In genomic region chr11:69726019-69726418, GRCh38 we compare ENCODE assay signal across 24 cellular contexts. TPM values are rescaled to one million over a fixed set of nuclear protein-coding genes. Genes with fewer than 3 reads are reported as not detected.
DNase-seq lines count a peak whose midpoint lies in the region; ATAC-seq and TF ChIP-seq lines count a peak whose summit lies in the region.
"Had no signal": no experiment of that assay in that cellular context is flagged by ENCODE, and none has a peak within 500 bp of the region (broad histone marks: within the 10 kb centered on the region; RNA-seq: fewer than 3 reads in every experiment).

No MANE protein-coding gene starts in this region.

- RAD21 ChIA-PET in HCT116 (lab: Charles Lee; ENCODE audit: low non-redundant PET in 1 of 2, low total read pairs in 2 of 2, uncharacterized antibody in 2 of 2, unreplicated experiment in 2 of 2) = no interaction called here

- CTCF ChIA-PET in HCT116 (lab: Charles Lee) = no interaction called here

- H3K4me2 ChIP-seq in HCT116 (ENCODE audit: low read length) (peak overlapping the region; percentile 35; the same call in 1 of the 2 replicates), osteoblast (ENCODE audit: insufficient read depth, low read length) (no peak overlapping the region)
- H3K4me2 ChIP-seq: PC-9, SK-N-SH had no signal

- intact Hi-C loops in HCT116 (cut with micrococcal nuclease) = no loop called here

- H3K9me3 ChIP-seq in HCT116 (ENCODE audit: control insufficient read depth in 1 of 2, insufficient read depth in 1 of 2, low read depth in 1 of 2, low read length in 2 of 2) = no peaks in the 10 kb centered on the region
- H3K9me3 ChIP-seq in iPS-15b (ENCODE audit: control insufficient read depth, insufficient read depth, low read length) = no peaks in the 10 kb centered on the region
- no peaks in the 10 kb centered on the region for H3K9me3 ChIP-seq in osteoblast (ENCODE audit: low read depth, low read length)
- H3K9me3 ChIP-seq: MG63, SK-N-SH had no signal

- ATAC-seq in HCT116 (no peak), GM18870 (IDR thresholded peaks at IDR 0.05; ENCODE audit: unreplicated experiment) (no peak), HG03280 (IDR thresholded peaks at IDR 0.05; ENCODE audit: unreplicated experiment) (no peak)
- ATAC-seq: K562 had no signal

- no peaks in the 10 kb centered on the region for H4K20me1 ChIP-seq in HCT116 (ENCODE audit: insufficient read depth)
- H4K20me1 ChIP-seq in osteoblast (ENCODE audit: insufficient read depth, low read length) = no peaks in the 10 kb centered on the region

- TF ChIP-seq RAD21 in HCT116 (IDR thresholded peaks at IDR 0.05; ENCODE audit: low read depth) = no peak

- peaks cover 0 to 11% of the 10 kb centered on the region in 2 experiments; a peak in 2 of 4 replicates for H3K4me1 ChIP-seq in HCT116 (ENCODE audit: control insufficient read depth in 1 of 2, insufficient read depth in 2 of 2, low read length in 2 of 2)
- no peaks in the 10 kb centered on the region for H3K4me1 ChIP-seq in iPS-15b (ENCODE audit: control insufficient read depth, insufficient read depth, low read length)
- no peaks in the 10 kb centered on the region for H3K4me1 ChIP-seq in osteoblast (ENCODE audit: insufficient read depth, low read length)

- no peak for TF ChIP-seq POLR2A in HCT116 (IDR thresholded peaks at IDR 0.05; ENCODE audit: borderline replicate concordance, extremely low read depth, insufficient read depth, insufficient read length)

- H3K27me3 ChIP-seq in HCT116 (ENCODE audit: insufficient read depth, low read length) (no peaks in the 10 kb centered on the region), iPS-15b (ENCODE audit: control insufficient read depth, insufficient read depth, low read length) (no peaks in the 10 kb centered on the region), osteoblast (ENCODE audit: insufficient read depth, low read length) (peaks cover 60% of the 10 kb centered on the region)

- POLR2A ChIA-PET in HCT116 (lab: Charles Lee) = no interaction called here

- H3K9ac ChIP-seq in HCT116 (ENCODE audit: low read length) (no peak overlapping the region), iPS-15b (ENCODE audit: low read depth, low read length) (peak overlapping the region; percentile 12)
- H3K9ac ChIP-seq: SK-N-SH had no signal

- H3K36me3 ChIP-seq in HCT116 (ENCODE audit: control insufficient read depth in 1 of 2, insufficient read depth in 2 of 2, low read length in 2 of 2) (no peaks in the 10 kb centered on the region), iPS-15b (ENCODE audit: control insufficient read depth, insufficient read depth, low read length) (no peaks in the 10 kb centered on the region), osteoblast (ENCODE audit: insufficient read depth, low read length) (no peaks in the 10 kb centered on the region)
- H3K36me3 ChIP-seq: MG63 had no signal

- TF ChIP-seq CTCF in HCT116 (IDR thresholded peaks at IDR 0.05 in 2 of 3, conservative IDR thresholded peaks at IDR 0.05 in 1 of 3; ENCODE audit: borderline replicate concordance in 1 of 3, insufficient read depth in 1 of 3, low read depth in 2 of 3, low read length in 2 of 3) (no peak), osteoblast (IDR thresholded peaks at IDR 0.05; ENCODE audit: extremely low read depth, low read depth, low read length) (no peak)

- no TSS peak for BruUV-seq in HCT116 (replicated peaks; lab: Mats Ljungman, UMichigan)

- H2AFZ ChIP-seq in HCT116 (ENCODE audit: low read depth, low read length, poor library complexity, severe bottlenecking) = no peak overlapping the region
- no peak overlapping the region for H2AFZ ChIP-seq in osteoblast (ENCODE audit: low read length)
- H2AFZ ChIP-seq: PC-9 had no signal

- no peak overlapping the region for H3K27ac ChIP-seq in HCT116 (ENCODE audit: low read depth, low read length)
- no peak overlapping the region for H3K27ac ChIP-seq in osteoblast (ENCODE audit: low read depth, low read length)
- H3K27ac ChIP-seq: PC-9 had no signal

- H3K4me3 ChIP-seq in HCT116 (replicated peaks in 1 of 2; ENCODE audit: low read depth in 1 of 2, low read length in 2 of 2) (no peak overlapping the region), iPS-15b (ENCODE audit: low read depth, low read length) (no peak overlapping the region), osteoblast (ENCODE audit: insufficient read depth, low read length) (no peak overlapping the region)
- H3K4me3 ChIP-seq: K562, MG63, PC-9 had no signal

- peak; percentile 75 for DNase-seq in 8988T
- no peak for DNase-seq in HCT116 (ENCODE audit: low read depth, low spot score)
- DNase-seq in osteoblast (ENCODE audit: insufficient read length, low spot score, missing footprints) = peak; percentile 84
- DNase-seq in NCI-H2029 treated with DMSO at 0.1 percent for 48 hours (lab: John Stamatoyannopoulos, UW) = no peak
- DNase-seq: MG63, NCI-H1048, NCI-H1436, NCI-H187 treated with DMSO at 0.1 percent for 48 hours, NCI-H2227 treated with DMSO at 0.1 percent for 48 hours, NCI-H510A, NCI-H748 treated with DMSO at 0.1 percent for 48 hours, RPMI8226, SIG-M5, SK-N-SH had no signal

- H3K9me2 ChIP-seq in HCT116 (ENCODE audit: insufficient read depth) = no peaks in the 10 kb centered on the region
- H3K9me2 ChIP-seq: SK-N-SH had no signal

- H3K79me2 ChIP-seq in HCT116 (ENCODE audit: insufficient read depth, low read length) (no peaks in the 10 kb centered on the region), osteoblast (ENCODE audit: insufficient read depth, low read length) (no peaks in the 10 kb centered on the region)

TF ChIP-seq in HCT116, 20 proteins besides CTCF, POLR2A, EP300 and RAD21 (continues in another document):
- no peak for TF ChIP-seq SRF (IDR thresholded peaks at IDR 0.05; ENCODE audit: low read depth)
- TF ChIP-seq JUND (IDR thresholded peaks at IDR 0.05) = no peak
- TF ChIP-seq ATF3 (IDR thresholded peaks at IDR 0.05) = no peak
- TF ChIP-seq POLR2AphosphoS5 (IDR thresholded peaks at IDR 0.05; ENCODE audit: low read depth, low read length) = no peak
- no peak for TF ChIP-seq ELF1 (IDR thresholded peaks at IDR 0.05; ENCODE audit: borderline replicate concordance, low read depth)
- no peak for TF ChIP-seq TCF7L2 (IDR thresholded peaks at IDR 0.05; ENCODE audit: borderline replicate concordance, extremely low read depth, insufficient read depth, insufficient read length)
- no peak for TF ChIP-seq ZNF274 (IDR thresholded peaks at IDR 0.05; ENCODE audit: low read depth, low read length)
- TF ChIP-seq FOSL1 (IDR thresholded peaks at IDR 0.05; ENCODE audit: low read depth) = no peak
- no peak for TF ChIP-seq EZH2 (IDR thresholded peaks at IDR 0.05)
- TF ChIP-seq MAX (IDR thresholded peaks at IDR 0.05) = no peak
- no peak for TF ChIP-seq EGR1 (IDR thresholded peaks at IDR 0.05; ENCODE audit: low read depth)
- TF ChIP-seq CBX3 (IDR thresholded peaks at IDR 0.05; ENCODE audit: low read depth) = no peak
- no peak for TF ChIP-seq YY1 (IDR thresholded peaks at IDR 0.05; ENCODE audit: extremely low read depth, insufficient replicate concordance, low read depth, low read length)
- no peak for TF ChIP-seq ZBTB33 (IDR thresholded peaks at IDR 0.05; ENCODE audit: extremely low read depth, insufficient replicate concordance, low read length)

RNA-seq across cellular contexts. Expression of gene FGF19, which starts 22.2 kb away (rescaled TPM):
- total RNA-seq in HCT116 (2021; ENCODE audit: unreplicated experiment) (37.5 TPM), osteoblast (not detected in 2 replicates)
- polyA plus RNA-seq in HCT116 (2012) = 40.3 and 46.1 TPM in 2 replicates
- total RNA-seq: A172, Daoy had no signal
- polyA plus RNA-seq: AG04450, CD14-positive monocyte, K562, SK-N-SH had no signal

RNA-seq across cellular contexts. Expression of gene FGF4, which starts 49.1 kb away (rescaled TPM):
- total RNA-seq in HCT116 (2021; ENCODE audit: unreplicated experiment) = not detected
- polyA plus RNA-seq in HCT116 (2012) = not detected in 2 replicates
- total RNA-seq in osteoblast = not detected in 2 replicates
- total RNA-seq: A172, Daoy, K562, LHCN-M2, PC-9 had no signal
- polyA plus RNA-seq: AG04450, CD14-positive monocyte, K562, SK-N-SH had no signal

RNA-seq across cellular contexts. Expression of gene LTO1, which starts 50.9 kb away (rescaled TPM):
- total RNA-seq in HCT116 (2021; ENCODE audit: unreplicated experiment) (21.3 TPM), osteoblast (21.8 and 24.6 TPM in 2 replicates)
- 14.4 and 23.1 TPM in 2 replicates for polyA plus RNA-seq in HCT116 (2012)

Comparison
In these comparisons a context has a peak if more than half of its experiments do, and no peak if none do; other contexts are left out.
1. DNase-seq: peak in 8988T (single experiment) and osteoblast (single experiment); none in HCT116 (single experiment) and NCI-H2029 treated with DMSO at 0.1 percent for 48 hours (single experiment).
2. RNA of gene FGF19, which starts 22.2 kb away (total RNA-seq): 37.5 TPM in HCT116 (single experiment); not detected in osteoblast; every median in the first group is over 10 times any median in the second.